In genomic region chr10:93437946-93438795, GRCh38 we compare ENCODE assay signal across 8 cellular contexts. TPM values are rescaled to one million over a fixed set of nuclear protein-coding genes. Genes with fewer than 3 reads are reported as not detected.
DNase-seq lines count a peak whose midpoint lies in the region; FAIRE-seq and TF ChIP-seq lines count a peak whose summit lies in the region.

No MANE protein-coding gene starts in this region.

- no peak for TF ChIP-seq CTCF in HFF-Myc (IDR thresholded peaks at IDR 0.05; ENCODE audit: low read depth, low read length, missing control alignments)

- no peak for FAIRE-seq in GM12891 (lab: Jason Lieb, UNC)

- DNase-seq in HFF-Myc (ENCODE audit: extremely low read depth, low read depth) (no peak), caudate nucleus (lab: John Stamatoyannopoulos, UW) (peak in 9 of 61 donors; percentile 10 to 37 (median 16)), left kidney (ENCODE audit: low read depth, low spot score) (peak; percentile 69), substantia nigra (lab: John Stamatoyannopoulos, UW) (no peak), GM12891 (ENCODE audit: insufficient read length, low spot score) (no peak), ecto neural progenitor cell (ENCODE audit: low spot score) (no peak), epidermal melanocyte (ENCODE audit: insufficient read length, low spot score) (no peak)
- DNase-seq in activated T-cell treated with anti-CD3 and anti-CD28 coated beads, Interleukin-2, amount 50 U/mL, for 1 hour: no peak

- TF ChIP-seq POLR2A in GM12891 (IDR thresholded peaks at IDR 0.05; ENCODE audit: low read depth, low read length): no peak

- H3K27ac ChIP-seq in caudate nucleus (ENCODE audit: low read depth, low read length) (peak overlapping the region; percentile 85), substantia nigra (ENCODE audit: low read depth, low read length, poor library complexity, severe bottlenecking) (peak overlapping the region; percentile 27)

- H3K4me3 ChIP-seq in HFF-Myc (replicated peaks; ENCODE audit: low read depth, low read length): peak overlapping the region; percentile 18

TF ChIP-seq in GM12891, 5 proteins besides CTCF, POLR2A, EP300 and RAD21:
- TF ChIP-seq PAX5 (IDR thresholded peaks at IDR 0.05; ENCODE audit: insufficient read depth, low read length, severe bottlenecking): no peak
- no peak for TF ChIP-seq SPI1 (IDR thresholded peaks at IDR 0.05; ENCODE audit: low read depth, low read length)
- TF ChIP-seq POLR2AphosphoS5 (IDR thresholded peaks at IDR 0.05; ENCODE audit: low read depth, low read length): no peak
- no peak for TF ChIP-seq TAF1 (IDR thresholded peaks at IDR 0.05; ENCODE audit: low read depth, low read length)
- no peak for TF ChIP-seq POU2F2 (IDR thresholded peaks at IDR 0.05; ENCODE audit: low read depth, low read length)

RNA-seq across cellular contexts. Expression of gene MYOF, which starts 44.0 kb away (rescaled TPM):
- 0.37 TPM for polyA plus RNA-seq in GM12891 (2012; ENCODE audit: low read depth, missing spikeins)

RNA-seq across cellular contexts. Expression of gene CEP55, which starts 58.2 kb away (rescaled TPM):
- polyA plus RNA-seq in GM12891 (2012; ENCODE audit: low read depth, missing spikeins): 16.6 TPM
